Comparison of ENCODE assay signal across 12 cellular contexts in genomic region chr12:17928708-17929366, GRCh38.
A peak's percentile ranks its signal among the peaks of the same experiment; 100 is the strongest.
DNase-seq lines count a peak whose midpoint lies in the region; ATAC-seq, FAIRE-seq and TF ChIP-seq lines count a peak whose summit lies in the region.
"Had no signal": no experiment of that assay in that cellular context is flagged by ENCODE, and none has a peak within 500 bp of the region (broad histone marks: within the 10 kb centered on the region; RNA-seq: fewer than 3 reads in every experiment).

No MANE protein-coding gene starts in this region.

- no peak overlapping the region for H2BK15ac ChIP-seq in H1 (ENCODE audit: low read length)

- H3K36me3 ChIP-seq in H1 (ENCODE audit: control insufficient read depth in 2 of 4, insufficient read depth in 4 of 4, low read length in 3 of 4) (no peaks in the 10 kb centered on the region; a peak in 1 of 8 replicates), trophoblast cell (ENCODE audit: control insufficient read depth in 1 of 2, insufficient read depth in 2 of 2, low read length in 2 of 2) (no peaks in the 10 kb centered on the region), Karpas-422 (ENCODE audit: insufficient read depth, low read length) (no peaks in the 10 kb centered on the region)

- no peak overlapping the region for H3K18ac ChIP-seq in H1 (ENCODE audit: extremely low read depth, low read length)
- H3K18ac ChIP-seq in trophoblast cell (ENCODE audit: low read length): no peak overlapping the region

- H3K27me3 ChIP-seq in H1 (replicated peaks in 1 of 4; ENCODE audit: control insufficient read depth in 3 of 4, extremely low read depth in 1 of 4, insufficient read depth in 3 of 4, low read length in 3 of 4) (no peaks in the 10 kb centered on the region), trophoblast cell (ENCODE audit: insufficient read depth, low read length) (no peaks in the 10 kb centered on the region), Karpas-422 (ENCODE audit: low read length) (no peaks in the 10 kb centered on the region)

- H3K4me2 ChIP-seq in H1 (ENCODE audit: insufficient read depth in 1 of 2, low read depth in 2 of 2, low read length in 2 of 2) (no peak overlapping the region), trophoblast cell (ENCODE audit: low read length) (no peak overlapping the region), Karpas-422 (ENCODE audit: low read depth, low read length, poor library complexity, severe bottlenecking) (no peak overlapping the region)

- FAIRE-seq in H1 (lab: Jason Lieb, UNC): no peak

- H2BK120ac ChIP-seq in H1 (replicated peaks; ENCODE audit: low read depth, low read length) (no peak overlapping the region), trophoblast cell (ENCODE audit: insufficient read depth, low read length, poor library complexity) (no peak overlapping the region)

- no peak overlapping the region for H4K91ac ChIP-seq in H1 (replicated peaks; ENCODE audit: insufficient read length, low read length)
- H4K91ac ChIP-seq in trophoblast cell (ENCODE audit: low read depth, low read length): no peak overlapping the region

- CTCF ChIA-PET in H1 (lab: Charles Lee; ENCODE audit: partially characterized antibody): no interaction called here

- no peak overlapping the region for H2AK5ac ChIP-seq in H1 (ENCODE audit: low read depth, low read length)
- H2AK5ac ChIP-seq in trophoblast cell (ENCODE audit: low read length): no peak overlapping the region

- H3K27ac ChIP-seq in H1 (ENCODE audit: low read depth, low read length) (no peak overlapping the region), trophoblast cell (ENCODE audit: low read depth, low read length) (no peak overlapping the region), Karpas-422 (ENCODE audit: low read length) (no peak overlapping the region)

- H4K5ac ChIP-seq in H1 (ENCODE audit: insufficient read length, low read depth, low read length): no peak overlapping the region

- H2AFZ ChIP-seq in H1 (ENCODE audit: low read length): peak overlapping the region; percentile 63; the same call in 1 of the 2 replicates
- H2AFZ ChIP-seq in trophoblast cell (ENCODE audit: insufficient read depth, low read length, poor library complexity): no peak overlapping the region
- H2AFZ ChIP-seq in Karpas-422 (ENCODE audit: low read length): no peak overlapping the region

- H2BK5ac ChIP-seq in H1 (ENCODE audit: low read depth, low read length): no peak overlapping the region
- no peak overlapping the region for H2BK5ac ChIP-seq in trophoblast cell (ENCODE audit: low read depth, low read length, poor library complexity)

- H3K4me3 ChIP-seq in H1 (ENCODE audit: extremely low read depth in 1 of 4, insufficient read depth in 2 of 4, low read depth in 3 of 4, low read length in 4 of 4): no peak overlapping the region
- no peak overlapping the region for H3K4me3 ChIP-seq in trophoblast cell (ENCODE audit: low read depth, low read length)
- no peak overlapping the region for H3K4me3 ChIP-seq in Karpas-422 (ENCODE audit: low read length)

- no peaks in the 10 kb centered on the region for H3K4me1 ChIP-seq in H1 (replicated peaks in 1 of 4; ENCODE audit: control insufficient read depth in 3 of 4, insufficient read depth in 4 of 4, low read length in 3 of 4)
- no peaks in the 10 kb centered on the region for H3K4me1 ChIP-seq in trophoblast cell (ENCODE audit: control insufficient read depth in 1 of 2, insufficient read depth in 2 of 2, low read length in 2 of 2)
- no peaks in the 10 kb centered on the region for H3K4me1 ChIP-seq in Karpas-422 (ENCODE audit: low read length)

- no peak overlapping the region for H3K56ac ChIP-seq in H1 (replicated peaks; ENCODE audit: insufficient read length, low read depth, low read length)

- no peak for TF ChIP-seq POLR2A in H1 (IDR thresholded peaks at IDR 0.05; ENCODE audit: control extremely low read depth in 1 of 2, low read depth in 2 of 2, low read length in 2 of 2)

- H3K23ac ChIP-seq in H1 (ENCODE audit: insufficient read length) (no peak overlapping the region), trophoblast cell (ENCODE audit: low read length) (no peak overlapping the region)

- H3K4ac ChIP-seq in H1 (replicated peaks; ENCODE audit: insufficient read length, low read depth, low read length) (no peak overlapping the region), trophoblast cell (ENCODE audit: low read depth, low read length) (no peak overlapping the region)

- no peak overlapping the region for H4K12ac ChIP-seq in trophoblast cell (ENCODE audit: low read depth, low read length)

- no peaks in the 10 kb centered on the region for H3K23me2 ChIP-seq in H1 (ENCODE audit: low read depth, low read length)

- H3K79me2 ChIP-seq in H1 (ENCODE audit: control insufficient read depth in 1 of 2, insufficient read depth in 2 of 2, low read length in 2 of 2) (no peaks in the 10 kb centered on the region), trophoblast cell (ENCODE audit: control insufficient read depth, insufficient read depth, low read length, poor library complexity) (no peaks in the 10 kb centered on the region), Karpas-422 (ENCODE audit: low read length) (no peaks in the 10 kb centered on the region)

- no peaks in the 10 kb centered on the region for H3K9me2 ChIP-seq in Karpas-422 (replicated peaks; ENCODE audit: insufficient read depth, low read length)

- H3K9ac ChIP-seq in H1 (replicated peaks in 1 of 4; ENCODE audit: extremely low read depth in 1 of 4, low read depth in 3 of 4, low read length in 3 of 4) (no peak overlapping the region), trophoblast cell (ENCODE audit: low read length) (no peak overlapping the region), Karpas-422 (ENCODE audit: low read length) (no peak overlapping the region)

- H2BK20ac ChIP-seq in H1 (ENCODE audit: low read length): no peak overlapping the region

- WGBS in H1 (ENCODE audit: extremely low coverage in 1 of 2, insufficient coverage in 1 of 2, insufficient read length in 1 of 2, insufficient replicate concordance in 2 of 2, low coverage in 1 of 2, low lambda C conversion rate in 2 of 2, missing lambda C conversion rate in 1 of 2), 2 experiments: 80% methylated on average over 4 of the region's 4 CpGs; no CpG with 5 or more reads in 1 of the 2 experiments
- no CpG with 5 or more reads among the region's 4 CpGs for WGBS in trophoblast cell (ENCODE audit: extremely low coverage, insufficient coverage, insufficient read length)

- H3K79me1 ChIP-seq in H1 (ENCODE audit: low read depth, low read length) (no peaks in the 10 kb centered on the region), trophoblast cell (ENCODE audit: low read length) (no peaks in the 10 kb centered on the region)

- ATAC-seq in HG03342 (IDR thresholded peaks at IDR 0.05; ENCODE audit: unreplicated experiment) (no peak), HG02852 (IDR thresholded peaks at IDR 0.05; ENCODE audit: unreplicated experiment) (no peak)

- no peak overlapping the region for H3K14ac ChIP-seq in H1 (ENCODE audit: insufficient read length)
- no peak overlapping the region for H3K14ac ChIP-seq in trophoblast cell (ENCODE audit: low read length)

- H3K9me3 ChIP-seq in H1 (ENCODE audit: insufficient read depth in 2 of 2, low read depth in 1 of 2, low read length in 1 of 2) (no peaks in the 10 kb centered on the region), trophoblast cell (ENCODE audit: insufficient read depth, low read depth, low read length) (no peaks in the 10 kb centered on the region), Karpas-422 (ENCODE audit: low read length) (peaks cover 9% of the 10 kb centered on the region)

- no peak for TF ChIP-seq EP300 in H1 (IDR thresholded peaks at IDR 0.05; ENCODE audit: borderline replicate concordance in 1 of 2, low read depth in 2 of 2, low read length in 2 of 2)

- no peak for TF ChIP-seq CTCF in H1 (IDR thresholded peaks at IDR 0.05; ENCODE audit: control extremely low read depth in 1 of 3, insufficient read depth in 1 of 3, low read depth in 1 of 3, low read length in 3 of 3)

- H4K20me1 ChIP-seq in H1 (replicated peaks in 1 of 2; ENCODE audit: control insufficient read depth in 1 of 2, insufficient read depth in 2 of 2, low read length in 2 of 2) (no peaks in the 10 kb centered on the region), Karpas-422 (ENCODE audit: insufficient read depth, low read depth, low read length) (no peaks in the 10 kb centered on the region)

- TF ChIP-seq RAD21 in H1 (IDR thresholded peaks at IDR 0.05 in 1 of 2, conservative IDR thresholded peaks at IDR 0.05 in 1 of 2; ENCODE audit: low read depth in 2 of 2, low read length in 2 of 2): peak; percentile 31 to 42; a peak in 3 of 4 replicates

- H2BK12ac ChIP-seq in H1 (ENCODE audit: low read depth, low read length): no peak overlapping the region
- H2BK12ac ChIP-seq in trophoblast cell (ENCODE audit: low read length): no peak overlapping the region

- POLR2A ChIA-PET in H1 (lab: Charles Lee; ENCODE audit: partially characterized antibody): no interaction called here

- DNase-seq in H4 (ENCODE audit: low spot score) (peak; percentile 46), NCI-H69 (lab: John Stamatoyannopoulos, UW) (peak; percentile 36), H1 (ENCODE audit: low read depth in 1 of 2, low spot score in 2 of 2) (peak in 1 of 2 experiments; percentile 2), trophoblast cell (peak; percentile 15 to 67), T-helper 9 cell (no peak), Karpas-422 (no peak)
- DNase-seq: glutamatergic neuron, KG1, posterior cingulate gyrus, T-helper 1 cell had no signal

- H4K8ac ChIP-seq in H1 (ENCODE audit: extremely low read depth, insufficient read depth, low read length): no peak overlapping the region
- no peak overlapping the region for H4K8ac ChIP-seq in trophoblast cell (ENCODE audit: low read depth, low read length)

TF ChIP-seq in H1, 55 proteins besides CTCF, POLR2A, EP300 and RAD21 (continues in another document):
- TF ChIP-seq MAFK (IDR thresholded peaks at IDR 0.05; ENCODE audit: low read depth, low read length) (no peak), TAF7 (optimal IDR thresholded peaks at IDR 0.05; ENCODE audit: borderline replicate concordance, low read depth, low read length) (no peak), USF2 (IDR thresholded peaks at IDR 0.05; ENCODE audit: low read length) (no peak), MAX (IDR thresholded peaks at IDR 0.05) (no peak), GABPA (IDR thresholded peaks at IDR 0.05; ENCODE audit: borderline replicate concordance, insufficient read depth, low read length) (no peak), HDAC2 (IDR thresholded peaks at IDR 0.05; ENCODE audit: borderline replicate concordance in 1 of 2, low read depth in 2 of 2, low read length in 2 of 2) (no peak)

Comparison
In these comparisons a context has a peak if more than half of its experiments do, and no peak if none do; other contexts are left out.
1. DNase-seq: peak in H4 (single experiment), NCI-H69 (single experiment) and trophoblast cell (2 of 2); none in T-helper 9 cell (single experiment) and Karpas-422 (single experiment).